9 cellular contexts compared by ENCODE assay signal in the genomic region with DNA sequence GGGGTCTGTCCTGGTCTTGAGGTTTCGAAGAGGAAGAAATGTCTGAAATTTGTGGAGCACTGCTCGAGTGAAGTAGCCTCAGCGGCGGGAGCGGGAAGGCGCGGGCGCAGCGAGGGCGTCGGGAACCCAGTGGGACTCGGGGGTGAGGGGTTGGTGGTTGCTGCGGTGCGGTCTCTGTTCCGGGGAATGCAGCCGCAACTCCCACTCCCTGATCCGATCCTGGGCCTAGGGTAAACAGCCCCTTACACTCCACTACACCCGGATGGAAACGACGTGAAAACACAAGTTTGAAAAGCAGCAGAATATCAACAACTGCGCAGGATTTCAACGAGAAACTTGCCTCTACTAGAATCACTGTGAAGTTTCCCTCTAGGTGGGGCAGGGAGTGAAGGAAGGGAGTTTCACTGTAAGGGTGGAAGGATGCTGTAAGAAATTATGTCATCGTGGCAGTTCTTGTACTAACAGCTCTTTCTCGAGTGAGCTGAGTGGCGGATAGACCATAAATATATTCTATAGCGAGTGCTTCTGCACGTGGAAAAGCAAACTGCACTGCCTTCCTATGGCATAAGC. TPM values are rescaled to one million over a fixed set of nuclear protein-coding genes. Genes with fewer than 3 reads are reported as not detected.
DNase-seq lines count a peak whose midpoint lies in the region; ATAC-seq and TF ChIP-seq lines count a peak whose summit lies in the region.
"Had no signal": no experiment of that assay in that cellular context is flagged by ENCODE, and none has a peak within 500 bp of the region (broad histone marks: within the 10 kb centered on the region; RNA-seq: fewer than 3 reads in every experiment).

No MANE protein-coding gene starts in this region.

- in situ Hi-C loops in SK-MEL-5 (cut with HindIII; ENCODE audit: low pct_unique_long_range_greater_than_20kb, low sequenced_read_pairs), result no loop called here

- no peak for TF ChIP-seq CTCF in CD14-positive monocyte (IDR thresholded peaks at IDR 0.05)

- DNase-seq in Right ventricle myocardium superior (peak; percentile 47), Right ventricle myocardium inferior (ENCODE audit: missing footprints) (no peak), SK-MEL-5 (ENCODE audit: low read depth, low spot score) (peak; percentile 26), caudate nucleus (lab: John Stamatoyannopoulos, UW) (peak in 25 of 61 donors; percentile 1 to 53 (median 38)), kidney tubule cell (ENCODE audit: low spot score) (peak; percentile 46), CD14-positive monocyte (ENCODE audit: low spot score) (no peak)
- DNase-seq in stimulated activated CD4-positive, alpha-beta T cell treated with anti-CD3 and anti-CD28 coated beads, Interleukin-4, amount 100 ng/mL, for 4 hours, result peak; percentile 27 to 28

- no peak overlapping the region for H3K4me3 Mint-ChIP-seq in CD14-positive monocyte
- H3K4me3 Mint-ChIP-seq: dendritic cell treated with granulocyte-macrophage colony-stimulating factor and Interleukin-4, amounts not matched to agents 40 ng/mL and 50 ng/mL, for 4 days had no signal

- no peaks in the 10 kb centered on the region for H3K36me3 Mint-ChIP-seq in CD14-positive monocyte

- peak overlapping the region; percentile 87 for H3K27ac ChIP-seq in caudate nucleus (ENCODE audit: low read depth, low read length)

- H3K27me3 Mint-ChIP-seq in CD14-positive monocyte (ENCODE audit: low read depth in 3 of 3), result peaks cover 32 to 35% (median 34%) of the 10 kb centered on the region in 3 donors

- peaks cover 0 to 2% (median 2%) of the 10 kb centered on the region in 7 donors for H3K9me3 Mint-ChIP-seq in CD14-positive monocyte
- H3K9me3 Mint-ChIP-seq: dendritic cell treated with granulocyte-macrophage colony-stimulating factor and Interleukin-4, amounts not matched to agents 40 ng/mL and 50 ng/mL, for 4 days had no signal

- peaks cover 14% of the 10 kb centered on the region for H3K4me1 Mint-ChIP-seq in CD14-positive monocyte

- ATAC-seq in Right ventricle myocardium superior (ENCODE audit: poor library complexity) (no peak), Right ventricle myocardium inferior (no peak), GM21825 (IDR thresholded peaks at IDR 0.05; ENCODE audit: unreplicated experiment) (no peak)

- intact Hi-C loops in Right ventricle myocardium superior (cut with DNase I), result loop anchor here (10.0 kb wide), 2 partner anchors 181 to 301 kb away; no protein-coding TSS in a partner anchor
- intact Hi-C loops in Right ventricle myocardium inferior (cut with DNase I), result no loop called here
- intact Hi-C loops in CD14-positive monocyte (cut with micrococcal nuclease), result no loop called here

- no peak overlapping the region for H3K27ac Mint-ChIP-seq in CD14-positive monocyte
- H3K27ac Mint-ChIP-seq: dendritic cell treated with granulocyte-macrophage colony-stimulating factor and Interleukin-4, amounts not matched to agents 40 ng/mL and 50 ng/mL, for 4 days had no signal

RNA-seq across cellular contexts. Expression of gene KLF12, which starts 2.0 kb away (rescaled TPM):
- total RNA-seq in Right ventricle myocardium superior (14.0 TPM), Right ventricle myocardium inferior (18.9 TPM)
- total RNA-seq in SK-MEL-5 (2014; rRNA removed; shearing (Covaris generic)), result 9.8 and 10.7 TPM in 2 replicates
- 4.2 and 6.0 TPM in 2 replicates for polyA plus RNA-seq in SK-MEL-5 (2015; cell fraction: cytosol; rRNA removed)
- polyA plus RNA-seq in SK-MEL-5 (2015; cell fraction: nucleus; rRNA removed), result 9.3 and 14.5 TPM in 2 replicates
- under 1 TPM; 0.04 to 0.38 TPM for polyA plus RNA-seq in CD14-positive monocyte

Comparison
In these comparisons a context has a peak if more than half of its experiments do, and no peak if none do; other contexts are left out.
1. DNase-seq: peak in Right ventricle myocardium superior (single experiment), SK-MEL-5 (single experiment), kidney tubule cell (single experiment) and stimulated activated CD4-positive, alpha-beta T cell treated with anti-CD3 and anti-CD28 coated beads, Interleukin-4, amount 100 ng/mL, for 4 hours (2 of 2); none in Right ventricle myocardium inferior (single experiment) and CD14-positive monocyte (single experiment).